Comparison of ENCODE assay signal across 23 cellular contexts in the genomic region with DNA sequence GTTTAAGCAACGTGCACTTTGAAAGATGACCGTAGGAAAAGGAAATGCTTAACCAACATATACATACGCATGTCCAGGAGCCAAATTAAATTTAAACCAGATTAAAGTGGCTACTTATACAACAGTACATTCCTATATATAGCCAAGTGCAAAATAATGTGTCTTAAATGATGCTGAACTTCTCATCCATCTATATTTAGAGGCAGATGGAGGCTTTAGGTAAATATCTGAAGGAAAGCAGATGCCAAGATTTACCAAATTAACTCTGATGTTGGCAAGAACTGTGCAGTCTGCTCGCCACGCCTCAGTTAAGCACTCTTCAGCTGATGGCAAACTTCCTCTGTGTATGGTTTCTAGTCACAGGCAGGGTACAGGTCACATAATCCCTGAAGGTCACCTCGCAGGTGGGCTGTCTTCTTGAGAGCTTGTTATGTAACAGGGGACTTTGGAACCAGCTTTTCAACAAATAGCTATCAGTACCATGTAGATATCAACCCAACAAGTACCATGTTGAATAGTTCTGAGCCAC.
"Had no signal": no experiment of that assay in that cellular context is flagged by ENCODE, and none has a peak within 500 bp of the region (broad histone marks: within the 10 kb centered on the region; RNA-seq: fewer than 3 reads in every experiment).

No MANE protein-coding gene starts in this region.

- H3K36me3 ChIP-seq: cardiac muscle cell, upper lobe of left lung had no signal

- ATAC-seq: activated T-helper 17 cell treated with anti-CD3 and anti-CD28 coated beads, Interleukin-2, amount 50 U/mL, for 72 hours; WTC11 had no signal

- H3K4me3 Mint-ChIP-seq: activated naive CD8-positive, alpha-beta T cell treated with anti-CD3 and anti-CD28 coated beads, Interleukin-2, amount 10 ng/mL, durations not matched to agents 7 days and 5 days; activated T-cell treated with anti-CD3 and anti-CD28 coated beads, Interleukin-2, amount 50 U/mL, for 24 hours; activated T-helper 17 cell treated with anti-CD3 and anti-CD28 coated beads, Interleukin-2, amount 50 U/mL, for 72 hours; immature natural killer cell; nephron progenitor cell; T-helper 1 cell treated with Interleukin-12 subunit alpha and Interleukin-12 subunit beta and Interleukin-4 antibody, amounts not matched to agents 30 μg/mL and 1 μg/mL, for 36 hours; WTC11 had no signal

- H3K9me3 ChIP-seq: left ventricle myocardium inferior, pancreas, psoas muscle, right atrium auricular region, spleen, upper lobe of left lung had no signal

- H3K4me2 ChIP-seq: hepatocyte had no signal

- H3K9me3 Mint-ChIP-seq: activated T-cell treated with anti-CD3 and anti-CD28 coated beads, Interleukin-2, amount 50 U/mL, for 24 hours; activated T-helper 17 cell treated with anti-CD3 and anti-CD28 coated beads, Interleukin-2, amount 50 U/mL, for 72 hours; immature natural killer cell; nephron progenitor cell; T-helper 1 cell treated with Interleukin-12 subunit alpha and Interleukin-12 subunit beta and Interleukin-4 antibody, amounts not matched to agents 30 μg/mL and 1 μg/mL, for 36 hours; WTC11 had no signal

- H2AFZ ChIP-seq: hepatocyte had no signal

- H3K27me3 Mint-ChIP-seq: activated naive CD8-positive, alpha-beta T cell treated with anti-CD3 and anti-CD28 coated beads, Interleukin-2, amount 10 ng/mL, durations not matched to agents 7 days and 5 days; activated T-cell treated with anti-CD3 and anti-CD28 coated beads, Interleukin-2, amount 50 U/mL, for 24 hours had no signal

- H3K4me1 Mint-ChIP-seq: WTC11 had no signal

- H3K27me3 ChIP-seq: hepatocyte, pancreas, right atrium auricular region, spleen, upper lobe of left lung had no signal

- H3K27ac ChIP-seq: cardiac muscle cell, hepatocyte, left ventricle myocardium inferior, pancreas, psoas muscle, right atrium auricular region, spleen, upper lobe of left lung had no signal

- H3K27ac Mint-ChIP-seq: activated naive CD8-positive, alpha-beta T cell treated with anti-CD3 and anti-CD28 coated beads, Interleukin-2, amount 10 ng/mL, durations not matched to agents 7 days and 5 days; activated T-cell treated with anti-CD3 and anti-CD28 coated beads, Interleukin-2, amount 50 U/mL, for 24 hours; activated T-helper 17 cell treated with anti-CD3 and anti-CD28 coated beads, Interleukin-2, amount 50 U/mL, for 72 hours; immature natural killer cell; nephron progenitor cell; T-helper 1 cell treated with Interleukin-12 subunit alpha and Interleukin-12 subunit beta and Interleukin-4 antibody, amounts not matched to agents 30 μg/mL and 1 μg/mL, for 36 hours; WTC11 had no signal

- H3K4me3 ChIP-seq: cardiac muscle cell, hepatocyte, left ventricle myocardium inferior, pancreas, psoas muscle, right atrium auricular region, spleen, upper lobe of left lung had no signal

- H3K4me1 ChIP-seq: left ventricle myocardium inferior, psoas muscle, right atrium auricular region had no signal

- H3K36me3 Mint-ChIP-seq: WTC11 had no signal

- DNase-seq: activated CD8-positive, alpha-beta memory T cell treated with anti-CD3 and anti-CD28 coated beads for 24 hours; activated CD8-positive, alpha-beta memory T cell treated with anti-CD3 and anti-CD28 coated beads, Interleukin-2, amount 50 U/mL, for 4 hours; activated naive CD8-positive, alpha-beta T cell treated with anti-CD3 and anti-CD28 coated beads, Interleukin-2, amount 10 ng/mL, durations not matched to agents 7 days and 5 days; activated T-cell treated with anti-CD3 and anti-CD28 coated beads, Interleukin-2, amount 50 U/mL, for 24 hours; effector CD4-positive, alpha-beta T cell; foreskin melanocyte; glutamatergic neuron; immature natural killer cell; kidney glomerular epithelial cell; left ventricle myocardium inferior; nephron progenitor cell; pancreas; spleen; stimulated activated CD4-positive, alpha-beta T cell treated with anti-CD3 and anti-CD28 coated beads, Interleukin-4, amount 100 ng/mL, for 1 hour; T1000 had no signal
